In genomic region chr5:62305715-62306493, GRCh38 we compare ENCODE assay signal across 1 cellular context.
A peak's percentile ranks its signal among the peaks of the same experiment; 100 is the strongest.
TF ChIP-seq lines count a peak whose summit lies in the region.

Gene KIF2A, plus strand, starts transcription at chr5:62306206. Its CDS starts 267 bp downstream, at chr5:62306473.

TF ChIP-seq in GM23338, 12 proteins besides CTCF, POLR2A, EP300 and RAD21 (continued from another document):
- TF ChIP-seq ETS1 (IDR thresholded peaks at IDR 0.05) (peak; percentile 51; the same call in 1 of the 2 replicates), POLR2AphosphoS5 (IDR thresholded peaks at IDR 0.05; ENCODE audit: low read depth) (peak; percentile 76), JUNB (IDR thresholded peaks at IDR 0.05; ENCODE audit: unreplicated experiment) (no peak), CREB1 (CRISPR knock-in tag; IDR thresholded peaks at IDR 0.05; ENCODE audit: low read depth) (peak; percentile 84), NANOG (IDR thresholded peaks at IDR 0.05; ENCODE audit: borderline replicate concordance) (no peak)
